8 cellular contexts compared by ENCODE assay signal in the genomic region with DNA sequence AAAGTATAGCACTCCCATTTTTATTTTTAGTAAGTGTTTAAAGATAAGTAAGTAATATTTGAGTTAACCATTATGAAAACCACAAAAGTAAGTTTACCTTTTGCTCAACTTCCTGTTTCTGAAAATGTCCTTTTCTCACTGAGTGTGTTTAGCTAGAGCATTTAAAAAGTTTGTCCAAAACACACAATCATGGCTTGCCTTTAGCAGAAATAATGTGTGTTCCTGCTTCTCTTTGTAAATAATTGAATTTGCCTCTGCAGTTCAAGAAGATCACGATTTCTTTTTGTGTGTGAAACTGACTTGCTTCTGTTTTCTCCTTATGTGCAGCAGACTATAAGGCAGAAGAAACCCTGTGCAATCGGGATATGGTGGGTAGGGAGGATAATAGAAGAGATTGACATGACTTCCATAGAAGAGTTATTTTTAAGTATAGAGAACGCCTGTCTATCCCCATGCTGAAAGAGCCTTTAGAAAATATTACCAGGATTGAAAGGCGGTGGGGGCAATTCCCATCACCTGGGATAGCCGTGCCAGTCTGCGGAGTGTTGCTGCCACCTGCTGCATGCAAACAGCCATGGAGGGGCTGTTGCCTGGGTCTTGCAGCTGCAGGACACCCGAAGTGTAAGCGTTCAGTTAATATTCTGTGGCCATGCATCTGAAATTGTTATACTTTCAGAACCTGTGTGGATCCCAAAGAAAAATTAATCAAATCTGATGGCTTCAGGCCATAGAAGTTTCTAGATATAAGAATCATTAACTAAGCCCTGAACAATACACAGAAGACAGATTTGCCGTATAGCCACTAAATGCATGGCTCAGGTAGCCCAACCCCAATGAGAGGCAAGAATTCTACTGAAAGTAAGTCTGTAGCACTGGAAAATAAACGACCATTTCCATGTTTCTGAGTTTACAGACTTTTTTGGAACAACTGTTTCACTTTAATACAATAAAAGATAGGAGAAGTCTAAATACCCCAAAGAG. TPM values are rescaled to one million over a fixed set of nuclear protein-coding genes. Genes with fewer than 3 reads are reported as not detected.
DNase-seq lines count a peak whose midpoint lies in the region; ATAC-seq and TF ChIP-seq lines count a peak whose summit lies in the region.

No MANE protein-coding gene starts in this region.

- peak overlapping the region; percentile 69 for H3K4me3 Mint-ChIP-seq in activated naive CD8-positive, alpha-beta T cell treated with anti-CD3 and anti-CD28 coated beads, Interleukin-2, amount 10 ng/mL, durations not matched to agents 7 days and 5 days
- H3K4me3 Mint-ChIP-seq in immature natural killer cell: peak overlapping the region; percentile 71 to 89 (median 79)

- no peaks in the 10 kb centered on the region for H3K9me3 Mint-ChIP-seq in activated naive CD8-positive, alpha-beta T cell treated with anti-CD3 and anti-CD28 coated beads, Interleukin-2, amount 10 ng/mL, durations not matched to agents 7 days and 5 days
- H3K9me3 Mint-ChIP-seq in immature natural killer cell: no peaks in the 10 kb centered on the region

- peaks cover 31% of the 10 kb centered on the region for H3K4me1 Mint-ChIP-seq in activated naive CD8-positive, alpha-beta T cell treated with anti-CD3 and anti-CD28 coated beads, Interleukin-2, amount 10 ng/mL, durations not matched to agents 7 days and 5 days
- peaks cover 0 to 67% of the 10 kb centered on the region in 2 donors for H3K4me1 Mint-ChIP-seq in immature natural killer cell

- H3K4me3 ChIP-seq in HL-60 (replicated peaks; ENCODE audit: insufficient read depth, low read length): no peak overlapping the region

- no peak overlapping the region for H3K27ac ChIP-seq in HL-60 (replicated peaks)

- H3K27me3 ChIP-seq in HL-60 (ENCODE audit: insufficient read depth, poor library complexity, severe bottlenecking): no peaks in the 10 kb centered on the region

- peaks cover 21% of the 10 kb centered on the region for H3K36me3 Mint-ChIP-seq in activated naive CD8-positive, alpha-beta T cell treated with anti-CD3 and anti-CD28 coated beads, Interleukin-2, amount 10 ng/mL, durations not matched to agents 7 days and 5 days
- H3K36me3 Mint-ChIP-seq in immature natural killer cell: no peaks in the 10 kb centered on the region

- TF ChIP-seq CTCF in HL-60 (IDR thresholded peaks at IDR 0.05; ENCODE audit: insufficient read depth, low read length): peak; percentile 23

- H3K27ac Mint-ChIP-seq in activated naive CD8-positive, alpha-beta T cell treated with anti-CD3 and anti-CD28 coated beads, Interleukin-2, amount 10 ng/mL, durations not matched to agents 7 days and 5 days: peak overlapping the region; percentile 89
- peak overlapping the region in 4 of 6 donors; percentile 88 to 99 (median 94) for H3K27ac Mint-ChIP-seq in immature natural killer cell

- ATAC-seq in GM21423 (IDR thresholded peaks at IDR 0.05; ENCODE audit: unreplicated experiment): peak; percentile 60
- ATAC-seq in activated naive CD8-positive, alpha-beta T cell treated with anti-CD3 and anti-CD28 coated beads, Interleukin-2, amount 10 ng/mL, durations not matched to agents 7 days and 5 days (ENCODE audit: low read depth): peak; percentile 58

- POLR2A ChIA-PET in activated naive CD8-positive, alpha-beta T cell treated with anti-CD3 and anti-CD28 coated beads, Interleukin-2, amount 10 ng/mL, durations not matched to agents 7 days and 5 days (lab: Charles Lee): interaction anchor here (0.8 to 1.3 kb wide), 3 partner anchors 8 to 240 kb away, joined by 3 to 6 read pairs (median 4); no protein-coding TSS in a partner anchor

- no peaks in the 10 kb centered on the region for H3K27me3 Mint-ChIP-seq in activated naive CD8-positive, alpha-beta T cell treated with anti-CD3 and anti-CD28 coated beads, Interleukin-2, amount 10 ng/mL, durations not matched to agents 7 days and 5 days
- H3K27me3 Mint-ChIP-seq in immature natural killer cell (ENCODE audit: low read depth in 3 of 3): peaks cover 4 to 13% (median 6%) of the 10 kb centered on the region in 3 donors

- DNase-seq in EH (ENCODE audit: low read depth): peak; percentile 64
- DNase-seq in HL-60 (ENCODE audit: low read depth in 1 of 2, low spot score in 1 of 2): peak in 1 of 2 experiments; percentile 28
- peak; percentile 62 for DNase-seq in SK-N-DZ (ENCODE audit: low spot score)
- DNase-seq in activated naive CD8-positive, alpha-beta T cell treated with anti-CD3 and anti-CD28 coated beads, Interleukin-2, amount 10 ng/mL, durations not matched to agents 7 days and 5 days: peak; percentile 74
- DNase-seq in immature natural killer cell: peak; percentile 58 to 63 (median 61)
- peak; percentile 66 to 69 for DNase-seq in stimulated activated CD4-positive, alpha-beta T cell treated with anti-CD3 and anti-CD28 coated beads, Interleukin-2, amount 100 ng/mL, for 24 hours
- DNase-seq in NCI-H1092 treated with DMSO at 0.1 percent for 48 hours (lab: John Stamatoyannopoulos, UW): no peak

RNA-seq across cellular contexts. Expression of a gene that starts 2.4 kb away (rescaled TPM):
- polyA plus RNA-seq in SK-N-DZ (2014; cell fraction: cytosol; rRNA removed): not detected in 2 replicates
- polyA plus RNA-seq in SK-N-DZ (2014; cell fraction: nucleus; rRNA removed): not detected in 2 replicates
- total RNA-seq in activated naive CD8-positive, alpha-beta T cell treated with anti-CD3 and anti-CD28 coated beads, Interleukin-2, amount 10 ng/mL, durations not matched to agents 7 days and 5 days: 100 to 1,000 TPM; 375 to 379 TPM
- 100 to 1,000 TPM; 206 to 251 (median 217) TPM for polyA plus RNA-seq in immature natural killer cell

RNA-seq across cellular contexts. Expression of a gene that starts 55.5 kb away (rescaled TPM):
- not detected in 2 replicates for polyA plus RNA-seq in SK-N-DZ (2014; cell fraction: cytosol; rRNA removed)
- not detected in 2 replicates for polyA plus RNA-seq in SK-N-DZ (2014; cell fraction: nucleus; rRNA removed)
- total RNA-seq in activated naive CD8-positive, alpha-beta T cell treated with anti-CD3 and anti-CD28 coated beads, Interleukin-2, amount 10 ng/mL, durations not matched to agents 7 days and 5 days: 1 to 10 TPM; 1.9 TPM
- polyA plus RNA-seq in immature natural killer cell: under 1 TPM in 1 of 3 donors, not detected in 2; 0.50 TPM
